In the genomic region with DNA sequence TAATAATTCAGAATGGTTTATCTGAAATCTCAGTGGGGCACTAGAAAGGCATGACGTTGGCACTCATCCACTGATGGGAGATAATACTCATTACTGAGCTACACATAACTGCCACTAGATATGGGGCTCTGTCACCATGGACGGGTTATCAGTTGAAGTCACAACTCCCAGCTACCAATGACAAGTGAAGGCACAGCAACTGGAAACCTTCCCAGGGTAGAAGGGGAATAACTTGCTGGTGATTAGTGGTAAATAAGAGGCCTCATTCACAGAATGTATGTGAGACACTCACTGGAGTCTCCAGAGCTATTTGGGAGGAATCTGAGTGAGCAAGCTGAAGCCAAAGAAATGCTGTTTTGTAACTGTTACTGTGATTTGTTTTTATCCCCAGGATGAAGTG, we compare ENCODE assay signal across 21 cellular contexts.
DNase-seq lines count a peak whose midpoint lies in the region; ATAC-seq lines count a peak whose summit lies in the region.
"Had no signal": no experiment of that assay in that cellular context is flagged by ENCODE, and none has a peak within 500 bp of the region (broad histone marks: within the 10 kb centered on the region; RNA-seq: fewer than 3 reads in every experiment).

No MANE protein-coding gene starts in this region.

- no peak overlapping the region for H4K91ac ChIP-seq in mesenchymal stem cell (ENCODE audit: low read length)

- no peak overlapping the region for H3K14ac ChIP-seq in mesenchymal stem cell (ENCODE audit: low read length in 2 of 2)

- in situ Hi-C loops in G401 (cut with HindIII; ENCODE audit: low sequenced_read_pairs): no loop called here

- no peak overlapping the region for H3K23ac ChIP-seq in mesenchymal stem cell (ENCODE audit: low read length in 2 of 2)

- no peaks in the 10 kb centered on the region for H3K4me1 ChIP-seq in mesenchymal stem cell (ENCODE audit: control insufficient read depth, insufficient read depth, low read depth, low read length)
- H3K4me1 ChIP-seq: ascending aorta, thyroid gland had no signal

- 100% methylated on average over 2 of the region's 2 CpGs for whole genome bisulfite sequencing in mesenchymal stem cell

- H3K4me2 ChIP-seq in mesenchymal stem cell (ENCODE audit: low read length, poor library complexity, severe bottlenecking): no peak overlapping the region
- H3K4me2 ChIP-seq: KMS-11 had no signal

- H2BK12ac ChIP-seq in mesenchymal stem cell (ENCODE audit: low read length in 2 of 2): no peak overlapping the region

- no peaks in the 10 kb centered on the region for H3K27me3 ChIP-seq in mesenchymal stem cell (ENCODE audit: control insufficient read depth in 1 of 2, insufficient read depth in 1 of 2, low read length in 2 of 2)
- H3K27me3 ChIP-seq: ascending aorta, sigmoid colon, thyroid gland had no signal

- H3K27ac ChIP-seq in mesenchymal stem cell (ENCODE audit: low read length, poor library complexity, severe bottlenecking): no peak overlapping the region
- H3K27ac ChIP-seq: ascending aorta, KMS-11, SK-N-MC, thyroid gland had no signal

- no peak overlapping the region for H2BK120ac ChIP-seq in mesenchymal stem cell (ENCODE audit: low read depth, low read length)

- H3K4me3 ChIP-seq in mesenchymal stem cell (ENCODE audit: insufficient read depth in 1 of 2, low read depth in 1 of 2, low read length in 2 of 2): no peak overlapping the region
- H3K4me3 ChIP-seq: ascending aorta, sigmoid colon, SK-N-MC, thyroid gland had no signal

- DNase-seq in EH (ENCODE audit: low read depth) (peak; percentile 49), OCI-M1 (lab: John Stamatoyannopoulos, UW) (peak; percentile 38), fibroblast of gingiva (ENCODE audit: low read depth) (peak; percentile 48), mesenchymal stem cell (peak; percentile 58), G401 (ENCODE audit: low spot score) (no peak), DMS53 treated with DMSO at 0.1 percent for 48 hours (lab: John Stamatoyannopoulos, UW; ENCODE audit: unreplicated experiment) (no peak)
- DNase-seq: CD8-positive, alpha-beta memory T cell; DMS53; hippocampal formation; NCI-H1436; NCI-H2107; NCI-H524 treated with DMSO at 0.1 percent for 48 hours; posterior cingulate gyrus; sigmoid colon; stimulated activated naive CD8-positive, alpha-beta T cell treated with anti-CD3 and anti-CD28 coated beads, Interleukin-15, amount 100 ng/mL, for 72 hours; thyroid gland had no signal

- no peak overlapping the region for H2BK5ac ChIP-seq in mesenchymal stem cell (ENCODE audit: low read depth, low read length, poor library complexity, severe bottlenecking)

- no peaks in the 10 kb centered on the region for H3K79me1 ChIP-seq in mesenchymal stem cell (replicated peaks; ENCODE audit: low read length, poor library complexity, severe bottlenecking)

- no peak overlapping the region for H2BK15ac ChIP-seq in mesenchymal stem cell (ENCODE audit: low read depth, poor library complexity, severe bottlenecking)

- no peaks in the 10 kb centered on the region for H3K36me3 ChIP-seq in mesenchymal stem cell (ENCODE audit: control insufficient read depth in 1 of 2, insufficient read depth in 2 of 2, low read depth in 1 of 2, low read length in 2 of 2)
- H3K36me3 ChIP-seq: ascending aorta, sigmoid colon, thyroid gland had no signal

- H2AFZ ChIP-seq in mesenchymal stem cell (ENCODE audit: low read depth, low read length): no peak overlapping the region

- no peak overlapping the region for H2AK5ac ChIP-seq in mesenchymal stem cell (ENCODE audit: low read length, severe bottlenecking)

- no peak for ATAC-seq in esophagus mucosa
- ATAC-seq: stimulated activated naive CD8-positive, alpha-beta T cell treated with anti-CD3 and anti-CD28 coated beads, Interleukin-15, amount 100 ng/mL, for 72 hours; WTC11 had no signal

- H4K8ac ChIP-seq in mesenchymal stem cell (ENCODE audit: low read length): no peak overlapping the region

- no peak overlapping the region for H3K18ac ChIP-seq in mesenchymal stem cell (ENCODE audit: low read depth in 1 of 2, low read length in 2 of 2)

- no peak overlapping the region for H3K4ac ChIP-seq in mesenchymal stem cell (ENCODE audit: low read depth in 1 of 2, low read length in 2 of 2)

- no peak overlapping the region for H3K9ac ChIP-seq in mesenchymal stem cell (ENCODE audit: low read length)
- H3K9ac ChIP-seq: KMS-11 had no signal

- peaks cover 23% of the 10 kb centered on the region for H3K9me3 ChIP-seq in mesenchymal stem cell (ENCODE audit: control insufficient read depth, low read length)
- H3K9me3 ChIP-seq: sigmoid colon, thyroid gland had no signal

Comparison
In these comparisons a context has a peak if more than half of its experiments do, and no peak if none do; other contexts are left out.
1. DNase-seq: peak in EH (single experiment), OCI-M1 (single experiment), fibroblast of gingiva (single experiment) and mesenchymal stem cell (single experiment); none in G401 (single experiment) and DMS53 treated with DMSO at 0.1 percent for 48 hours (single experiment).